ENCODE assay signal across 8 cellular contexts in the genomic region with DNA sequence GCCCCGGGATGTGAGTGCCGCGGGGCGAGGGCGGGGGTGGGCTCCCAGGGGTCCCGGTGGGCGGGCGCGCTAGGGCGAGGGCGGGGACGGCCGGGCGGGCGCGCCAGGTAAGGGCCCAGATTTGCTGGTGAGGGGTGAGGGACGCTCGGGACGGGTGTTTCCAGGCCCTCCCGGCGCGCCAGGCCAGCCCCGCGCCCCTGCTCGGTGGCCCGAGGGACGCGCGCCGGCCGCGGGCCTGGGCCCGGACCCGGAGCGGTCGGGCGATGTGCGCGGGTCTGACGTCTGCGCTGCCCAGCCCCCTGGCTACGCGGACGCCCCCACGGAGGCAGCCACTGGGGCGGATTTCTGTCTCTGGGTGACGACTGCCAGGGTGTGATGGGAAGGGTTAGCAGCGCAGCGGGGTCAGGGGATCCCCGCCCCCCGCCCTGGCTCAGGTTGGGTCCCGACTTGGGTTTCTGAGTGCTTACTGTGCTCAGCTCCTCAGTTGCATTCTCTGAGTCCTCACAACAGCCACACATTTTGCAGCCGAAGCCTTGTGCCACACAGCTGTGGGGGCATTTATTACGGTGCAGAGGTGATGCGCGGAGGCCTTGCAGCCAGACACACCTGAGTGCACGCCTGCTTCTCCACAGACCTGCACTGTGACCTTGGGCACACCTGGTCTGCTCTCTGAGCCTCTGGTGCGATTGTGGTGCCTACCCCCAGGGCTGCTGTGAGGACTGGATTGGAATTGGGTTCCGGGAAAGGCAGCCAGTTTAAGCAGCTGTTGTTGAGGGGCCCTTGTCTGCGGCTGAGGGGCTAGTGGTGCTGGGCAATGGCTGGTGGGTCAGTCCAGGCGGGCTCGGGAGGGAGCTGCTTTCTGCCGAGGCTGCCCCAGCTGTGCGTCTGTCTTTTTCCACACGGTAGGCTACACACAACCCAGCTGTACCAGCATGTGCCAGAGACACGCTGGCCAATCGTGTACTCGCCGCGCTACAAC. TPM values are rescaled to one million over a fixed set of nuclear protein-coding genes. Genes with fewer than 3 reads are reported as not detected.
A peak's percentile ranks its signal among the peaks of the same experiment; 100 is the strongest.
DNase-seq lines count a peak whose midpoint lies in the region; ATAC-seq, FAIRE-seq and TF ChIP-seq lines count a peak whose summit lies in the region.

No MANE protein-coding gene starts in this region.

- H3K9me3 ChIP-seq in CD8-positive, alpha-beta T cell (ENCODE audit: low read length), result no peaks in the 10 kb centered on the region
- H3K9me3 ChIP-seq in HepG2 (ENCODE audit: low read length), result no peaks in the 10 kb centered on the region

- peak overlapping the region; percentile 46 for H3K27ac ChIP-seq in CD8-positive, alpha-beta T cell (ENCODE audit: low read depth, low read length)
- H3K27ac ChIP-seq in GM23338 (ENCODE audit: low read depth) (no peak overlapping the region), RWPE1 (peak overlapping the region; percentile 74), HepG2 (ENCODE audit: extremely low read length, insufficient read depth, low read length) (no peak overlapping the region)

- no peak for TF ChIP-seq RAD21 in HepG2 (CRISPR knock-in tag; IDR thresholded peaks at IDR 0.05)

- peak overlapping the region; percentile 96 for H3K4me3 ChIP-seq in CD8-positive, alpha-beta T cell (ENCODE audit: low read depth, low read length)
- H3K4me3 ChIP-seq in GM23338, result peak overlapping the region; percentile 74
- H3K4me3 ChIP-seq in HepG2 (replicated peaks in 1 of 3; ENCODE audit: insufficient read depth in 1 of 3, low read depth in 2 of 3, low read length in 3 of 3), result peak overlapping the region; percentile 75 to 86 (median 77)

- 82% methylated on average over 9 of the region's 70 CpGs for WGBS in HepG2 (ENCODE audit: low lambda C conversion rate)

- peak overlapping the region; percentile 69 for H3K9ac ChIP-seq in HepG2 (ENCODE audit: insufficient read depth, low read depth, low read length)

- H3K9me2 ChIP-seq in GM23338 (ENCODE audit: insufficient read depth), result no peaks in the 10 kb centered on the region

- CTCF ChIA-PET in CD8-positive, alpha-beta T cell (lab: Charles Lee), result interaction anchor here (0.8 to 9.5 kb wide), 11 partner anchors 14 to 639 kb away, joined by 3 to 71 read pairs (median 5); a partner anchor contains a TSS
- CTCF ChIA-PET in RWPE1 (lab: Yijun Ruan, JAX) (interaction anchor here (0.7 to 1.1 kb wide), 2 partner anchors 15 to 16 kb away, joined by 3 to 7 read pairs; no protein-coding TSS in a partner anchor), HepG2 (lab: Yijun Ruan, JAX; ENCODE audit: low intra/inter-chr PET ratio, low total read pairs) (interaction anchor here (1.4 kb wide), 1 partner anchor 19 kb away, joined by 7 read pairs; no protein-coding TSS in a partner anchor)

- H3K27ac Mint-ChIP-seq in CD8-positive, alpha-beta T cell, result peak overlapping the region; percentile 83
- H3K27ac Mint-ChIP-seq in GM23338, result no peak overlapping the region
- H3K27ac Mint-ChIP-seq in stimulated activated memory B cell treated with anti-CD40 and anti-IgM and Interleukin-4, amounts not matched to agents 10 μg/mL and 1 μg/mL and 100 μg/mL, for 72 hours, result no peak overlapping the region

- no peaks in the 10 kb centered on the region for H3K36me3 ChIP-seq in CD8-positive, alpha-beta T cell (ENCODE audit: insufficient read depth, low read length)
- H3K36me3 ChIP-seq in GM23338 (ENCODE audit: insufficient read depth) (no peaks in the 10 kb centered on the region), HepG2 (replicated peaks in 1 of 2; ENCODE audit: control insufficient read depth in 1 of 2, insufficient read depth in 2 of 2, low read length in 2 of 2) (no peaks in the 10 kb centered on the region; a peak in 1 of 5 replicates)

- in situ Hi-C loops in HepG2 (cut with HindIII; ENCODE audit: extremely low pct_ligation_motif_present, low pct_unique_long_range_greater_than_20kb), result no loop called here

- intact Hi-C loops in CD8-positive, alpha-beta T cell (cut with DNase I, micrococcal nuclease), result loop anchor here (1.0 to 10.0 kb wide), 12 partner anchors 28 to 1467 kb away; a partner anchor contains a TSS
- intact Hi-C loops in HepG2 (cut with micrococcal nuclease; ENCODE audit: unreplicated experiment), result no loop called here

- no peaks in the 10 kb centered on the region for H3K27me3 ChIP-seq in CD8-positive, alpha-beta T cell (ENCODE audit: insufficient read depth, low read length)
- H3K27me3 ChIP-seq in GM23338 (ENCODE audit: insufficient read depth) (no peaks in the 10 kb centered on the region), HepG2 (ENCODE audit: control insufficient read depth in 1 of 2, insufficient read depth in 2 of 2, low read length in 2 of 2) (no peaks in the 10 kb centered on the region; a peak in 1 of 5 replicates)

- H3K4me1 ChIP-seq in CD8-positive, alpha-beta T cell (ENCODE audit: insufficient read depth, low read length), result peaks cover 25% of the 10 kb centered on the region
- H3K4me1 ChIP-seq in GM23338 (ENCODE audit: insufficient read depth), result peaks cover 11% of the 10 kb centered on the region
- H3K4me1 ChIP-seq in HepG2 (ENCODE audit: insufficient read depth, low read length), result peaks cover 86% of the 10 kb centered on the region

- BruUV-seq in HepG2 (replicated peaks; lab: Mats Ljungman, UMichigan), result TSS peak; percentile 60

- peak overlapping the region; percentile 94 for H2AFZ ChIP-seq in GM23338
- no peak overlapping the region for H2AFZ ChIP-seq in HepG2 (ENCODE audit: low read length)

- no peaks in the 10 kb centered on the region for H3K27me3 Mint-ChIP-seq in CD8-positive, alpha-beta T cell (ENCODE audit: low read depth)
- H3K27me3 Mint-ChIP-seq in GM23338 (ENCODE audit: insufficient read depth, low read depth, poor library complexity), result peaks cover 24% of the 10 kb centered on the region
- H3K27me3 Mint-ChIP-seq in stimulated activated memory B cell treated with anti-CD40 and anti-IgM and Interleukin-4, amounts not matched to agents 10 μg/mL and 1 μg/mL and 100 μg/mL, for 72 hours, result no peaks in the 10 kb centered on the region

- peak overlapping the region; percentile 95 for H3K4me3 Mint-ChIP-seq in CD8-positive, alpha-beta T cell
- peak overlapping the region; percentile 86 for H3K4me3 Mint-ChIP-seq in GM23338
- H3K4me3 Mint-ChIP-seq in stimulated activated memory B cell treated with anti-CD40 and anti-IgM and Interleukin-4, amounts not matched to agents 10 μg/mL and 1 μg/mL and 100 μg/mL, for 72 hours, result peak overlapping the region; percentile 86

- ATAC-seq in CD8-positive, alpha-beta T cell, result peak; percentile 41
- ATAC-seq in GM23338 (peak; percentile 34), HepG2 (peak; percentile 19)
- peak; percentile 52 for ATAC-seq in stimulated activated memory B cell treated with anti-CD40 and anti-IgM and Interleukin-4, amounts not matched to agents 10 μg/mL and 1 μg/mL and 100 μg/mL, for 72 hours

- peaks cover 23% of the 10 kb centered on the region for H3K4me1 Mint-ChIP-seq in CD8-positive, alpha-beta T cell (ENCODE audit: low read depth)
- H3K4me1 Mint-ChIP-seq in GM23338, result peaks cover 44% of the 10 kb centered on the region
- H3K4me1 Mint-ChIP-seq in stimulated activated memory B cell treated with anti-CD40 and anti-IgM and Interleukin-4, amounts not matched to agents 10 μg/mL and 1 μg/mL and 100 μg/mL, for 72 hours, result peaks cover 21% of the 10 kb centered on the region

- H4K20me1 ChIP-seq in GM23338 (replicated peaks; ENCODE audit: insufficient read depth), result no peaks in the 10 kb centered on the region
- H4K20me1 ChIP-seq in HepG2 (ENCODE audit: insufficient read depth, low read length), result no peaks in the 10 kb centered on the region

- H3K4me2 ChIP-seq in GM23338 (peak overlapping the region; percentile 92), HepG2 (ENCODE audit: low read depth, low read length) (peak overlapping the region; percentile 90)

- H3K79me2 ChIP-seq in GM23338 (replicated peaks; ENCODE audit: insufficient read depth) (no peaks in the 10 kb centered on the region), HepG2 (ENCODE audit: insufficient read depth, low read length) (peaks cover 8% of the 10 kb centered on the region)

- no peak for FAIRE-seq in HepG2 (lab: Jason Lieb, UNC)

- no peaks in the 10 kb centered on the region for H3K36me3 Mint-ChIP-seq in CD8-positive, alpha-beta T cell
- peaks cover 3% of the 10 kb centered on the region; the same call in 1 of the 3 replicates for H3K36me3 Mint-ChIP-seq in GM23338 (ENCODE audit: low read depth)
- no peaks in the 10 kb centered on the region for H3K36me3 Mint-ChIP-seq in stimulated activated memory B cell treated with anti-CD40 and anti-IgM and Interleukin-4, amounts not matched to agents 10 μg/mL and 1 μg/mL and 100 μg/mL, for 72 hours

- no peak for TF ChIP-seq CTCF in CD8-positive, alpha-beta T cell (IDR thresholded peaks at IDR 0.05)
- TF ChIP-seq CTCF in GM23338 (conservative IDR thresholded peaks at IDR 0.05; ENCODE audit: low read depth in 2 of 2) (no peak), RWPE1 (conservative IDR thresholded peaks at IDR 0.05; ENCODE audit: low read depth) (no peak), HepG2 (CRISPR knock-in tag; IDR thresholded peaks at IDR 0.05) (no peak)

- H3K9me3 Mint-ChIP-seq in CD8-positive, alpha-beta T cell, result no peaks in the 10 kb centered on the region
- no peaks in the 10 kb centered on the region for H3K9me3 Mint-ChIP-seq in GM23338
- no peaks in the 10 kb centered on the region for H3K9me3 Mint-ChIP-seq in stimulated activated memory B cell treated with anti-CD40 and anti-IgM and Interleukin-4, amounts not matched to agents 10 μg/mL and 1 μg/mL and 100 μg/mL, for 72 hours

- H3F3A ChIP-seq in GM23338 (replicated peaks; ENCODE audit: low read depth), result peaks cover 22% of the 10 kb centered on the region

- peak in 5 of 7 experiments; percentile 16 to 73 (median 33) for DNase-seq in CD8-positive, alpha-beta T cell
- DNase-seq in GM23338 (ENCODE audit: low spot score), result peak; percentile 66
- DNase-seq in RWPE1 (ENCODE audit: low spot score), result no peak
- peak; percentile 49 for DNase-seq in central memory CD4-positive, alpha-beta T cell
- DNase-seq in HepG2 (ENCODE audit: low spot score), result no peak
- DNase-seq in MV-4-11 (lab: John Stamatoyannopoulos, UW), result no peak
- DNase-seq in cerebellar nuclear complex (lab: John Stamatoyannopoulos, UW), result no peak

- POLR2A ChIA-PET in CD8-positive, alpha-beta T cell (lab: Charles Lee), result interaction anchor here (0.7 to 1.7 kb wide), 13 partner anchors 19 to 1618 kb away, joined by 3 to 18 read pairs (median 3); a partner anchor contains a TSS
- POLR2A ChIA-PET in RWPE1 (lab: Yijun Ruan, JAX; ENCODE audit: low non-redundant PET) (interaction anchor here (0.6 kb wide), 2 partner anchors 1098 to 1445 kb away, joined by 3 read pairs; no protein-coding TSS in a partner anchor), HepG2 (lab: Yijun Ruan, JAX) (interaction anchor here (0.7 to 2.6 kb wide), 11 partner anchors 7 to 1171 kb away, joined by 3 to 25 read pairs (median 4); a partner anchor contains a TSS)

- TF ChIP-seq EP300 in HepG2 (IDR thresholded peaks at IDR 0.05; ENCODE audit: low read depth in 2 of 2, low read length in 2 of 2) (no peak), HepG2 (CRISPR knock-in tag; IDR thresholded peaks at IDR 0.05; ENCODE audit: borderline replicate concordance) (no peak)

- TF ChIP-seq POLR2A in HepG2 (IDR thresholded peaks at IDR 0.05; ENCODE audit: insufficient read depth in 1 of 2, low read depth in 2 of 2, low read length in 2 of 2), result no peak

RNA-seq across cellular contexts. Expression of a gene that starts 0.5 kb away (rescaled TPM):
- 1 to 10 TPM; 4.6 to 5.8 TPM for total RNA-seq in CD8-positive, alpha-beta T cell
- total RNA-seq in GM23338 (2014; rRNA removed; shearing (Covaris generic)), result 11.1 and 15.8 TPM in 2 replicates
- polyA plus RNA-seq in GM23338 (2016; fragmentation: Nextera tagmentation; extraction: Ambion mirVana), result 3.5 and 5.4 TPM in 2 replicates
- 10.5 and 13.7 TPM in 2 replicates for total RNA-seq in HepG2 (2016; rRNA removed; fragmentation: Illumina TruSeq; extraction: Trizol)
- total RNA-seq in HepG2 (2016; cell fraction: cytosol; rRNA removed; fragmentation: Illumina TruSeq; extraction: Trizol; ENCODE audit: low read depth), result 4.0 and 4.5 TPM in 2 replicates
- total RNA-seq in HepG2 (2016; cell fraction: insoluble cytoplasmic fraction; rRNA removed; fragmentation: Illumina TruSeq; extraction: Trizol), result 8.3 and 12.0 TPM in 2 replicates
- 8.1 and 8.4 TPM in 2 replicates for total RNA-seq in HepG2 (2016; cell fraction: membrane; rRNA removed; fragmentation: Illumina TruSeq; extraction: Trizol)
- total RNA-seq in HepG2 (2016; cell fraction: nucleus; rRNA removed; fragmentation: Illumina TruSeq; extraction: Trizol), result 5.7 and 8.2 TPM in 2 replicates
- polyA plus RNA-seq in HepG2 (2011; rRNA removed), result 33.1 and 49.7 TPM in 2 replicates
- polyA plus RNA-seq in HepG2 (2011; cell fraction: cytosol; rRNA removed), result 45.0 and 52.1 TPM in 2 replicates
- polyA plus RNA-seq in HepG2 (2011; cell fraction: nucleus; rRNA removed), result 54.1 and 56.2 TPM in 2 replicates
- 51.6 and 55.6 TPM in 2 replicates for polyA plus RNA-seq in HepG2 (2012)
- 4.4 and 6.3 TPM in 2 replicates for polyA plus RNA-seq in HepG2 (2016; cell fraction: cytosol; fragmentation: Illumina TruSeq; extraction: Trizol; ENCODE audit: low read depth)
- 9.3 and 10.5 TPM in 2 replicates for polyA plus RNA-seq in HepG2 (2016; cell fraction: insoluble cytoplasmic fraction; fragmentation: Illumina TruSeq; extraction: Trizol; ENCODE audit: low read depth)
- polyA plus RNA-seq in HepG2 (2016; cell fraction: membrane; fragmentation: Illumina TruSeq; extraction: Trizol; ENCODE audit: low read depth), result 7.6 and 9.8 TPM in 2 replicates
- polyA plus RNA-seq in HepG2 (2016; cell fraction: nucleus; fragmentation: Illumina TruSeq; extraction: Trizol; ENCODE audit: insufficient read depth, low read depth), result 10.6 and 11.8 TPM in 2 replicates
- polyA minus RNA-seq in HepG2 (2011; rRNA and poly(A)+ RNA removed; ENCODE audit: low replicate concordance), result 4.8 and 66.6 TPM in 2 replicates
- polyA minus RNA-seq in HepG2 (2011; cell fraction: cytosol; rRNA and poly(A)+ RNA removed), result 29.4 and 31.1 TPM in 2 replicates
- polyA minus RNA-seq in HepG2 (2011; cell fraction: nucleus; rRNA and poly(A)+ RNA removed), result 21.3 and 22.1 TPM in 2 replicates

Comparison
In these comparisons a context has a peak if more than half of its experiments do, and no peak if none do; other contexts are left out.
1. DNase-seq: peak in CD8-positive, alpha-beta T cell (5 of 7), GM23338 (single experiment) and central memory CD4-positive, alpha-beta T cell (single experiment); none in RWPE1 (single experiment), HepG2 (single experiment), MV-4-11 (single experiment) and cerebellar nuclear complex (0 of 2).
2. H3K27ac ChIP-seq: peak in CD8-positive, alpha-beta T cell (single experiment) and RWPE1 (single experiment); none in GM23338 (single experiment) and HepG2 (single experiment).
3. Peak in every context shown above with its lines, with median percentiles within 50 percentile points of each other: ATAC-seq, H3K4me3 ChIP-seq and H3K4me3 Mint-ChIP-seq.